11 cellular contexts compared by ENCODE assay signal in the genomic region with DNA sequence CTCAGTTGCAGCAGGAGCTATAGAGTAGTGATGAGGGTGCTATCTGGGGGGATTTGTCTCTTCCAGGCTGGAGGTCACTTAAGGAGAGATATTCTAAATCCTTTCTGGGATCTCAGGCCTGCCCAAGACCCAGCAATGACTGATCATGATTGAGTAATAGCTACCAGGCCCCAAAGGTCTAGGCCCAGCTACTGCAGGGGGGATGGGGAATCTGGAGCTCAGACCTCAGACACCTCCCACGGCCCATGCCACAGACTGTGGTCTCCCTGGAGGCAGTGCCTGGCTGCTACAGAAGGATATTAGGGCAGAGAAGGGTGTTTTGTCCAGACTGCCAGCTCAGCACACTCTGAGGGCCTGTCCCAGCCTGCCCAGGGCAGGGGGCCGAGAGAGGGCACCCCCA. TPM values are rescaled to one million over a fixed set of nuclear protein-coding genes. Genes with fewer than 3 reads are reported as not detected.
DNase-seq lines count a peak whose midpoint lies in the region; ATAC-seq and TF ChIP-seq lines count a peak whose summit lies in the region.
"Had no signal": no experiment of that assay in that cellular context is flagged by ENCODE, and none has a peak within 500 bp of the region (broad histone marks: within the 10 kb centered on the region; RNA-seq: fewer than 3 reads in every experiment).

No MANE protein-coding gene starts in this region.

- in situ Hi-C loops in KBM-7 (cut with MboI; ENCODE audit: low pct_unique_long_range_greater_than_20kb, low sequenced_read_pairs), result no loop called here

- H3K9me2 ChIP-seq in Karpas-422 (replicated peaks; ENCODE audit: insufficient read depth, low read length), result no peaks in the 10 kb centered on the region

- H3K27ac ChIP-seq in liver (ENCODE audit: low read depth in 1 of 2, low read length in 2 of 2), result peak overlapping the region; percentile 70 to 75
- H3K27ac ChIP-seq in Karpas-422 (ENCODE audit: low read length), result no peak overlapping the region

- H3K27ac Mint-ChIP-seq in activated naive CD8-positive, alpha-beta T cell treated with anti-CD3 and anti-CD28 coated beads for 36 hours, result no peak overlapping the region
- no peak overlapping the region for H3K27ac Mint-ChIP-seq in activated T-helper 1 cell treated with anti-CD3 and anti-CD28 coated beads, Interleukin-12 subunit alpha, Interleukin-12 subunit beta, Interleukin-2, Interleukin-4 antibody, amounts not matched to agents 30 ng/mL and 10 ng/mL and 1 ng/mL, durations not matched to agents 14 hours and 24 hours and 36 hours
- H3K27ac Mint-ChIP-seq: stimulated activated naive CD8-positive, alpha-beta T cell treated with anti-CD3 and anti-CD28 coated beads, Interleukin-15, Interleukin-2, amounts not matched to agents 100 ng/mL and 50 ng/mL, for 24 hours; WTC11 had no signal

- peaks cover 2% of the 10 kb centered on the region for H3K27me3 Mint-ChIP-seq in activated naive CD8-positive, alpha-beta T cell treated with anti-CD3 and anti-CD28 coated beads for 36 hours
- peaks cover 22% of the 10 kb centered on the region for H3K27me3 Mint-ChIP-seq in activated T-helper 1 cell treated with anti-CD3 and anti-CD28 coated beads, Interleukin-12 subunit alpha, Interleukin-12 subunit beta, Interleukin-2, Interleukin-4 antibody, amounts not matched to agents 30 ng/mL and 10 ng/mL and 1 ng/mL, durations not matched to agents 14 hours and 24 hours and 36 hours (ENCODE audit: insufficient read depth)

- peak in 1 of 2 donors; percentile 6 for TF ChIP-seq RAD21 in liver (IDR thresholded peaks at IDR 0.05)

- no peak overlapping the region for H3K4me3 Mint-ChIP-seq in activated naive CD8-positive, alpha-beta T cell treated with anti-CD3 and anti-CD28 coated beads for 36 hours
- no peak overlapping the region for H3K4me3 Mint-ChIP-seq in activated T-helper 1 cell treated with anti-CD3 and anti-CD28 coated beads, Interleukin-12 subunit alpha, Interleukin-12 subunit beta, Interleukin-2, Interleukin-4 antibody, amounts not matched to agents 30 ng/mL and 10 ng/mL and 1 ng/mL, durations not matched to agents 14 hours and 24 hours and 36 hours
- H3K4me3 Mint-ChIP-seq: stimulated activated naive CD8-positive, alpha-beta T cell treated with anti-CD3 and anti-CD28 coated beads, Interleukin-15, Interleukin-2, amounts not matched to agents 100 ng/mL and 50 ng/mL, for 24 hours; WTC11 had no signal

- no peaks in the 10 kb centered on the region for H3K9me3 ChIP-seq in liver (ENCODE audit: control insufficient read depth in 4 of 4, low read length in 3 of 4)
- H3K9me3 ChIP-seq in Karpas-422 (ENCODE audit: low read length), result no peaks in the 10 kb centered on the region

- H3K36me3 ChIP-seq in liver (ENCODE audit: control insufficient read depth in 4 of 4, insufficient read depth in 3 of 4, low read depth in 1 of 4, low read length in 3 of 4) (peaks cover under 1 to 4% (median 2%) of the 10 kb centered on the region in 4 donors), Karpas-422 (ENCODE audit: insufficient read depth, low read length) (no peaks in the 10 kb centered on the region)

- H3K9ac ChIP-seq in liver (ENCODE audit: low read depth in 1 of 2, low read length in 2 of 2), result peak overlapping the region in 1 of 2 donors; percentile 69
- H3K9ac ChIP-seq in Karpas-422 (ENCODE audit: low read length), result no peak overlapping the region

- peaks cover 27 to 80% (median 75%) of the 10 kb centered on the region in 4 donors for H3K4me1 ChIP-seq in liver (ENCODE audit: control insufficient read depth in 4 of 4, insufficient read depth in 4 of 4, low read length in 3 of 4)
- H3K4me1 ChIP-seq in Karpas-422 (ENCODE audit: low read length), result no peaks in the 10 kb centered on the region

- no peak for TF ChIP-seq CTCF in liver (IDR thresholded peaks at IDR 0.05; ENCODE audit: low read depth, low read length, missing input control)

- WGBS in liver, result 35% methylated on average over 2 of the region's 2 CpGs

- H3K4me2 ChIP-seq in Karpas-422 (ENCODE audit: low read depth, low read length, poor library complexity, severe bottlenecking), result no peak overlapping the region

- DNase-seq in AML-193 (lab: John Stamatoyannopoulos, UW), result peak; percentile 42 to 54
- DNase-seq in KBM-7, result peak; percentile 41
- DNase-seq in activated naive CD8-positive, alpha-beta T cell treated with anti-CD3 and anti-CD28 coated beads for 36 hours, result peak; percentile 74
- no peak for DNase-seq in NCI-H1417 treated with DMSO at 0.1 percent for 48 hours (lab: John Stamatoyannopoulos, UW)
- DNase-seq in activated T-helper 1 cell treated with anti-CD3 and anti-CD28 coated beads, Interleukin-12 subunit alpha, Interleukin-12 subunit beta, Interleukin-2, Interleukin-4 antibody, amounts not matched to agents 30 ng/mL and 10 ng/mL and 1 ng/mL, durations not matched to agents 14 hours and 24 hours and 36 hours (ENCODE audit: low spot score), result no peak
- DNase-seq in Karpas-422, result no peak
- DNase-seq: NCI-H1436 had no signal

- H3K27me3 ChIP-seq in liver (ENCODE audit: control insufficient read depth in 4 of 4, insufficient read depth in 4 of 4, low read length in 3 of 4) (no peaks in the 10 kb centered on the region), Karpas-422 (ENCODE audit: low read length) (no peaks in the 10 kb centered on the region)

- H4K20me1 ChIP-seq in Karpas-422 (ENCODE audit: insufficient read depth, low read depth, low read length), result no peaks in the 10 kb centered on the region

- intact Hi-C loops in activated T-helper 1 cell treated with anti-CD3 and anti-CD28 coated beads, Interleukin-12 subunit alpha, Interleukin-12 subunit beta, Interleukin-2, Interleukin-4 antibody, amounts not matched to agents 30 ng/mL and 10 ng/mL and 1 ng/mL, durations not matched to agents 14 hours and 24 hours and 36 hours (cut with micrococcal nuclease), result no loop called here

- no peaks in the 10 kb centered on the region for H3K79me2 ChIP-seq in Karpas-422 (ENCODE audit: low read length)

- no peaks in the 10 kb centered on the region for H3K4me1 Mint-ChIP-seq in activated naive CD8-positive, alpha-beta T cell treated with anti-CD3 and anti-CD28 coated beads for 36 hours
- peaks cover 4% of the 10 kb centered on the region for H3K4me1 Mint-ChIP-seq in activated T-helper 1 cell treated with anti-CD3 and anti-CD28 coated beads, Interleukin-12 subunit alpha, Interleukin-12 subunit beta, Interleukin-2, Interleukin-4 antibody, amounts not matched to agents 30 ng/mL and 10 ng/mL and 1 ng/mL, durations not matched to agents 14 hours and 24 hours and 36 hours (ENCODE audit: low read depth)

- H3K9me3 Mint-ChIP-seq in activated naive CD8-positive, alpha-beta T cell treated with anti-CD3 and anti-CD28 coated beads for 36 hours, result no peaks in the 10 kb centered on the region
- H3K9me3 Mint-ChIP-seq in activated T-helper 1 cell treated with anti-CD3 and anti-CD28 coated beads, Interleukin-12 subunit alpha, Interleukin-12 subunit beta, Interleukin-2, Interleukin-4 antibody, amounts not matched to agents 30 ng/mL and 10 ng/mL and 1 ng/mL, durations not matched to agents 14 hours and 24 hours and 36 hours, result no peaks in the 10 kb centered on the region
- H3K9me3 Mint-ChIP-seq: stimulated activated naive CD8-positive, alpha-beta T cell treated with anti-CD3 and anti-CD28 coated beads, Interleukin-15, Interleukin-2, amounts not matched to agents 100 ng/mL and 50 ng/mL, for 24 hours; WTC11 had no signal

- H3K4me3 ChIP-seq in liver (ENCODE audit: low read depth in 1 of 3, low read length in 3 of 3), result no peak overlapping the region
- no peak overlapping the region for H3K4me3 ChIP-seq in Karpas-422 (ENCODE audit: low read length)

- no peak for ATAC-seq in HG02588 (IDR thresholded peaks at IDR 0.05; ENCODE audit: unreplicated experiment)

- H2AFZ ChIP-seq in Karpas-422 (ENCODE audit: low read length), result no peak overlapping the region

- no peaks in the 10 kb centered on the region for H3K36me3 Mint-ChIP-seq in activated naive CD8-positive, alpha-beta T cell treated with anti-CD3 and anti-CD28 coated beads for 36 hours
- H3K36me3 Mint-ChIP-seq in activated T-helper 1 cell treated with anti-CD3 and anti-CD28 coated beads, Interleukin-12 subunit alpha, Interleukin-12 subunit beta, Interleukin-2, Interleukin-4 antibody, amounts not matched to agents 30 ng/mL and 10 ng/mL and 1 ng/mL, durations not matched to agents 14 hours and 24 hours and 36 hours (ENCODE audit: low read depth), result no peaks in the 10 kb centered on the region
- H3K36me3 Mint-ChIP-seq: WTC11 had no signal

RNA-seq across cellular contexts. Expression of gene SLC38A3, which starts 6.9 kb away (rescaled TPM):
- under 1 TPM in 1 of 2 experiments, not detected in 1; 0.18 TPM for total RNA-seq in activated naive CD8-positive, alpha-beta T cell treated with anti-CD3 and anti-CD28 coated beads for 36 hours
- total RNA-seq in liver, result 100 to 1,000 TPM in 1 of 2 donors, 10 to 100 TPM in 1; 98.1 to 166 TPM
- polyA plus RNA-seq in liver, result 100 to 1,000 TPM; 114 to 180 TPM
- total RNA-seq in activated T-helper 1 cell treated with anti-CD3 and anti-CD28 coated beads, Interleukin-12 subunit alpha, Interleukin-12 subunit beta, Interleukin-2, Interleukin-4 antibody, amounts not matched to agents 30 ng/mL and 10 ng/mL and 1 ng/mL, durations not matched to agents 14 hours and 24 hours and 36 hours, result not detected in 2 replicates
- not detected in 2 replicates for total RNA-seq in Karpas-422 (2014; rRNA removed; shearing (Covaris generic); ENCODE audit: low replicate concordance)

RNA-seq across cellular contexts. Expression of gene GNAT1, which starts 20.5 kb away (rescaled TPM):
- under 1 TPM in 1 of 2 experiments, not detected in 1; 0.12 TPM for total RNA-seq in activated naive CD8-positive, alpha-beta T cell treated with anti-CD3 and anti-CD28 coated beads for 36 hours
- total RNA-seq in liver, result under 1 TPM in 1 of 2 donors, not detected in 1; 0.08 TPM
- not detected for polyA plus RNA-seq in liver
- total RNA-seq in activated T-helper 1 cell treated with anti-CD3 and anti-CD28 coated beads, Interleukin-12 subunit alpha, Interleukin-12 subunit beta, Interleukin-2, Interleukin-4 antibody, amounts not matched to agents 30 ng/mL and 10 ng/mL and 1 ng/mL, durations not matched to agents 14 hours and 24 hours and 36 hours, result not detected in 2 replicates
- not detected in 2 replicates for total RNA-seq in Karpas-422 (2014; rRNA removed; shearing (Covaris generic); ENCODE audit: low replicate concordance)

RNA-seq across cellular contexts. Expression of gene GNAI2, which starts 24.1 kb away (rescaled TPM):
- total RNA-seq in activated naive CD8-positive, alpha-beta T cell treated with anti-CD3 and anti-CD28 coated beads for 36 hours, result 100 to 1,000 TPM; 211 to 217 TPM
- 10 to 100 TPM; 58.3 to 65.0 TPM for total RNA-seq in liver
- polyA plus RNA-seq in liver, result 10 to 100 TPM; 59.5 to 86.3 TPM
- 237 and 238 TPM in 2 replicates for total RNA-seq in activated T-helper 1 cell treated with anti-CD3 and anti-CD28 coated beads, Interleukin-12 subunit alpha, Interleukin-12 subunit beta, Interleukin-2, Interleukin-4 antibody, amounts not matched to agents 30 ng/mL and 10 ng/mL and 1 ng/mL, durations not matched to agents 14 hours and 24 hours and 36 hours
- total RNA-seq in Karpas-422 (2014; rRNA removed; shearing (Covaris generic); ENCODE audit: low replicate concordance), result 151 and 174 TPM in 2 replicates

RNA-seq across cellular contexts. Expression of gene SEMA3F, which starts 56.8 kb away (rescaled TPM):
- under 1 TPM; 0.10 to 0.28 TPM for total RNA-seq in activated naive CD8-positive, alpha-beta T cell treated with anti-CD3 and anti-CD28 coated beads for 36 hours
- total RNA-seq in liver, result 1 to 10 TPM; 1.6 to 4.8 TPM
- 1 to 10 TPM in 1 of 2 donors, under 1 TPM in 1; 0.60 to 2.7 TPM for polyA plus RNA-seq in liver
- 0.21 and 0.42 TPM in 2 replicates for total RNA-seq in activated T-helper 1 cell treated with anti-CD3 and anti-CD28 coated beads, Interleukin-12 subunit alpha, Interleukin-12 subunit beta, Interleukin-2, Interleukin-4 antibody, amounts not matched to agents 30 ng/mL and 10 ng/mL and 1 ng/mL, durations not matched to agents 14 hours and 24 hours and 36 hours
- total RNA-seq in Karpas-422 (2014; rRNA removed; shearing (Covaris generic); ENCODE audit: low replicate concordance), result not detected in 2 replicates

RNA-seq across cellular contexts. Expression of gene SEMA3B, which starts 57.0 kb away (rescaled TPM):
- 1 to 10 TPM; 1.2 to 1.6 TPM for total RNA-seq in activated naive CD8-positive, alpha-beta T cell treated with anti-CD3 and anti-CD28 coated beads for 36 hours
- total RNA-seq in liver, result 1 to 10 TPM in 1 of 2 donors, under 1 TPM in 1; 0.56 to 1.5 TPM
- 1 to 10 TPM in 1 of 2 donors, under 1 TPM in 1; 0.40 to 1.3 TPM for polyA plus RNA-seq in liver
- 0.49 and 1.0 TPM in 2 replicates for total RNA-seq in activated T-helper 1 cell treated with anti-CD3 and anti-CD28 coated beads, Interleukin-12 subunit alpha, Interleukin-12 subunit beta, Interleukin-2, Interleukin-4 antibody, amounts not matched to agents 30 ng/mL and 10 ng/mL and 1 ng/mL, durations not matched to agents 14 hours and 24 hours and 36 hours
- 0.15 and 0.29 TPM in 2 replicates for total RNA-seq in Karpas-422 (2014; rRNA removed; shearing (Covaris generic); ENCODE audit: low replicate concordance)

Comparison
In these comparisons a context has a peak if more than half of its experiments do, and no peak if none do; other contexts are left out.
1. DNase-seq: peak in AML-193 (2 of 2), KBM-7 (single experiment) and activated naive CD8-positive, alpha-beta T cell treated with anti-CD3 and anti-CD28 coated beads for 36 hours (single experiment); none in NCI-H1417 treated with DMSO at 0.1 percent for 48 hours (single experiment), activated T-helper 1 cell treated with anti-CD3 and anti-CD28 coated beads, Interleukin-12 subunit alpha, Interleukin-12 subunit beta, Interleukin-2, Interleukin-4 antibody, amounts not matched to agents 30 ng/mL and 10 ng/mL and 1 ng/mL, durations not matched to agents 14 hours and 24 hours and 36 hours (single experiment) and Karpas-422 (single experiment).
2. RNA of gene SLC38A3, which starts 6.9 kb away (total RNA-seq): 98.1 to 166 TPM in liver; 0.18 TPM in activated naive CD8-positive, alpha-beta T cell treated with anti-CD3 and anti-CD28 coated beads for 36 hours, not detected in activated T-helper 1 cell treated with anti-CD3 and anti-CD28 coated beads, Interleukin-12 subunit alpha, Interleukin-12 subunit beta, Interleukin-2, Interleukin-4 antibody, amounts not matched to agents 30 ng/mL and 10 ng/mL and 1 ng/mL, durations not matched to agents 14 hours and 24 hours and 36 hours and not detected in Karpas-422; every median in the first group is over 10 times any median in the second.